ENCODE assay signal across 23 cellular contexts in genomic region chr9:30972654-30973053, GRCh38.
DNase-seq lines count a peak whose midpoint lies in the region; ATAC-seq, FAIRE-seq and TF ChIP-seq lines count a peak whose summit lies in the region.
"Had no signal": no experiment of that assay in that cellular context is flagged by ENCODE, and none has a peak within 500 bp of the region (broad histone marks: within the 10 kb centered on the region; RNA-seq: fewer than 3 reads in every experiment).

No MANE protein-coding gene starts in this region.

- FAIRE-seq in RCC 7860 (lab: Jason Lieb, UNC) (peak; percentile 58), colon (lab: Jason Lieb, UNC) (peak; percentile 79), kidney (lab: Jason Lieb, UNC) (peak; percentile 92)
- FAIRE-seq: D721Med, GM12891, GM18507, H1 had no signal

- no peak overlapping the region for H3K4me3 ChIP-seq in kidney (ENCODE audit: low read length in 2 of 2)
- no peak overlapping the region for H3K4me3 ChIP-seq in HAP-1
- no peak overlapping the region for H3K4me3 ChIP-seq in testis
- H3K4me3 ChIP-seq: BLaER1, GM23248 had no signal

- in situ Hi-C loops in HAP-1 (cut with MboI; ENCODE audit: low sequenced_read_pairs) = no loop called here

- ATAC-seq in GM18907 (IDR thresholded peaks at IDR 0.05; ENCODE audit: unreplicated experiment) = no peak
- ATAC-seq: CD8-positive, alpha-beta T cell; HCT116 had no signal

- TF ChIP-seq CTCF in kidney (IDR thresholded peaks at IDR 0.05; ENCODE audit: borderline replicate concordance, extremely low read depth, insufficient read depth) = no peak
- no peak for TF ChIP-seq CTCF in testis (IDR thresholded peaks at IDR 0.05)

- DNase-seq in RCC 7860 (ENCODE audit: low spot score) (no peak), kidney (no peak), inferior parietal cortex (ENCODE audit: extremely low spot score) (no peak), HAP-1 (ENCODE audit: low spot score in 2 of 2) (no peak), testis (no peak)
- DNase-seq: Caco-2; CD4-positive, CD25-positive, alpha-beta regulatory T cell; CD8-positive, alpha-beta T cell; DMS 273 treated with DMSO at 0.1 percent for 48 hours; DMS79; EL; GF-D8; GM23248; H7 had no signal

- no peaks in the 10 kb centered on the region for H3K36me3 ChIP-seq in kidney (ENCODE audit: control insufficient read depth in 1 of 2, insufficient read depth in 2 of 2, low read length in 2 of 2)
- no peaks in the 10 kb centered on the region for H3K36me3 ChIP-seq in HAP-1 (replicated peaks)
- no peaks in the 10 kb centered on the region for H3K36me3 ChIP-seq in testis (ENCODE audit: low read depth, missing control alignments)
- H3K36me3 ChIP-seq: BLaER1 had no signal

- H3K4me1 ChIP-seq in kidney (ENCODE audit: control insufficient read depth in 1 of 2, insufficient read depth in 1 of 2, low read depth in 1 of 2, low read length in 2 of 2) (no peaks in the 10 kb centered on the region), HAP-1 (peaks cover 7% of the 10 kb centered on the region), testis (no peaks in the 10 kb centered on the region)
- H3K4me1 ChIP-seq: BLaER1, Caco-2 had no signal

- H3K9ac ChIP-seq in kidney (ENCODE audit: low read length in 2 of 2) = no peak overlapping the region
- H3K9ac ChIP-seq: BLaER1, GM23248 had no signal

- intact Hi-C loops in kidney (cut with DNase I) = no loop called here
- intact Hi-C loops in testis (cut with DNase I; ENCODE audit: low total_unique reads) = no loop called here

- H3K27ac ChIP-seq in kidney (ENCODE audit: low read depth in 2 of 2, low read length in 2 of 2) (no peak overlapping the region), testis (no peak overlapping the region)
- H3K27ac ChIP-seq: BLaER1, C4-2B, GM23248 had no signal

- H3K27me3 ChIP-seq in HAP-1 (ENCODE audit: low read depth) (no peaks in the 10 kb centered on the region), testis (no peaks in the 10 kb centered on the region)
- H3K27me3 ChIP-seq: BLaER1 had no signal

- no peak for TF ChIP-seq POLR2A in testis (IDR thresholded peaks at IDR 0.05)

- H3K9me3 ChIP-seq in kidney (ENCODE audit: control insufficient read depth in 1 of 2, low read length in 2 of 2) = no peaks in the 10 kb centered on the region
- no peaks in the 10 kb centered on the region for H3K9me3 ChIP-seq in HAP-1
- H3K9me3 ChIP-seq in testis = no peaks in the 10 kb centered on the region
- H3K9me3 ChIP-seq: BLaER1, Caco-2 had no signal
